In genomic region chr5:95365302-95366095, GRCh38 we compare ENCODE assay signal across 21 cellular contexts. TPM values are rescaled to one million over a fixed set of nuclear protein-coding genes. Genes with fewer than 3 reads are reported as not detected.
DNase-seq lines count a peak whose midpoint lies in the region; ATAC-seq and TF ChIP-seq lines count a peak whose summit lies in the region.
"Had no signal": no experiment of that assay in that cellular context is flagged by ENCODE, and none has a peak within 500 bp of the region (broad histone marks: within the 10 kb centered on the region; RNA-seq: fewer than 3 reads in every experiment).

No MANE protein-coding gene starts in this region.

- peak; percentile 14 to 26 for DNase-seq in SHP77 (lab: John Stamatoyannopoulos, UW)
- DNase-seq in SHP77 treated with DMSO at 0.1 percent for 48 hours (lab: John Stamatoyannopoulos, UW) = no peak
- peak; percentile 1 to 43 for DNase-seq in NCI-H2081 (lab: John Stamatoyannopoulos, UW)
- DNase-seq in WTC11 (ENCODE audit: low spot score) = peak; percentile 13
- DNase-seq in renal cortical epithelial cell (ENCODE audit: low read depth) = peak; percentile 3
- no peak for DNase-seq in brain microvascular endothelial cell
- DNase-seq in central memory CD4-positive, alpha-beta T cell = no peak
- DNase-seq in NCI-H446 (lab: John Stamatoyannopoulos, UW) = no peak
- DNase-seq: AML-193; C1 segment of cervical spinal cord; CD8-positive, alpha-beta T cell; EL; Kasumi-1; MG63; NCI-H187 treated with DMSO at 0.1 percent for 48 hours; NCI-H2171; NCI-H446 treated with DMSO at 0.1 percent for 48 hours; NCI-H526 treated with DMSO at 0.1 percent for 48 hours had no signal

- peaks cover 43% of the 10 kb centered on the region for H3K9me3 Mint-ChIP-seq in WTC11

- H3K27me3 Mint-ChIP-seq in WTC11 (ENCODE audit: low read depth) = no peaks in the 10 kb centered on the region

- ATAC-seq in WTC11 = peak; percentile 48; the same call in 1 of the 2 replicates
- ATAC-seq: CD8-positive, alpha-beta T cell had no signal

- no peak overlapping the region for H3K4me3 ChIP-seq in brain microvascular endothelial cell (ENCODE audit: low read depth, low read length)
- H3K4me3 ChIP-seq: MG63, SJSA1 had no signal

- peaks cover 24% of the 10 kb centered on the region for H3K36me3 Mint-ChIP-seq in WTC11
- H3K36me3 Mint-ChIP-seq: CD8-positive, alpha-beta T cell had no signal

- POLR2A ChIA-PET in WTC11 (lab: Charles Lee) = no interaction called here

- no peak overlapping the region for H3K27ac ChIP-seq in brain microvascular endothelial cell
- H3K27ac ChIP-seq: RWPE1, SJSA1 had no signal

- H3K27ac Mint-ChIP-seq in WTC11 = no peak overlapping the region
- H3K27ac Mint-ChIP-seq: CD8-positive, alpha-beta T cell had no signal

- peaks cover 3% of the 10 kb centered on the region for H3K4me1 Mint-ChIP-seq in WTC11

- H3K36me3 ChIP-seq in brain microvascular endothelial cell (replicated peaks) = no peaks in the 10 kb centered on the region
- H3K36me3 ChIP-seq: MG63, SJSA1 had no signal

- CTCF ChIA-PET in WTC11 (lab: Charles Lee) = interaction anchor here (0.6 to 0.7 kb wide), 2 partner anchors 13 to 81 kb away, joined by 3 to 4 read pairs; partner anchors contain the start of gene MCTP1

- no peaks in the 10 kb centered on the region for H3K27me3 ChIP-seq in brain microvascular endothelial cell (replicated peaks)

- H3K4me3 Mint-ChIP-seq in WTC11 = no peak overlapping the region
- H3K4me3 Mint-ChIP-seq: CD8-positive, alpha-beta T cell had no signal

- TF ChIP-seq CTCF in WTC11 (IDR thresholded peaks at IDR 0.05) (no peak), brain microvascular endothelial cell (IDR thresholded peaks at IDR 0.05; ENCODE audit: low read depth, low read length, missing control alignments) (no peak)

- in situ Hi-C loops in brain microvascular endothelial cell (cut with HindIII; ENCODE audit: low pct_ligation_motif_present, low sequenced_read_pairs) = no loop called here

TF ChIP-seq in WTC11, 78 proteins besides CTCF, POLR2A, EP300 and RAD21:
- no peak for TF ChIP-seq NFE2L1 (CRISPR knock-in tag; IDR thresholded peaks at IDR 0.05)
- no peak for TF ChIP-seq CBFB (CRISPR knock-in tag; IDR thresholded peaks at IDR 0.05; ENCODE audit: low read depth)
- no peak for TF ChIP-seq ZNF396 (CRISPR knock-in tag; IDR thresholded peaks at IDR 0.05; ENCODE audit: borderline replicate concordance)
- no peak for TF ChIP-seq ELF4 (CRISPR knock-in tag; IDR thresholded peaks at IDR 0.05; ENCODE audit: low read depth)
- no peak for TF ChIP-seq ZMAT4 (CRISPR knock-in tag; IDR thresholded peaks at IDR 0.05)
- no peak for TF ChIP-seq ARID4B (CRISPR knock-in tag; IDR thresholded peaks at IDR 0.05; ENCODE audit: borderline replicate concordance)
TF ChIP-seq in WTC11: peak in this region for 0.

RNA-seq across cellular contexts. Expression of gene FAM81B, which starts 25.7 kb away (rescaled TPM):
- total RNA-seq in WTC11 (2021) (0.39 TPM in 1 of 3 replicates, not detected in the others), renal cortical epithelial cell (not detected in 2 replicates)
- total RNA-seq: A172; CD8-positive, alpha-beta T cell; SJSA1 had no signal

Comparison
In these comparisons a context has a peak if more than half of its experiments do, and no peak if none do; other contexts are left out.
1. DNase-seq: peak in SHP77 (2 of 2), NCI-H2081 (2 of 2), WTC11 (single experiment) and renal cortical epithelial cell (single experiment); none in SHP77 treated with DMSO at 0.1 percent for 48 hours (single experiment), brain microvascular endothelial cell (single experiment), central memory CD4-positive, alpha-beta T cell (single experiment) and NCI-H446 (0 of 2).